Comparison of ENCODE assay signal across 25 cellular contexts in genomic region chr11:68440254-68440653, GRCh38. TPM values are rescaled to one million over a fixed set of nuclear protein-coding genes. Genes with fewer than 3 reads are reported as not detected.
DNase-seq lines count a peak whose midpoint lies in the region; TF ChIP-seq lines count a peak whose summit lies in the region.
"Had no signal": no experiment of that assay in that cellular context is flagged by ENCODE, and none has a peak within 500 bp of the region (broad histone marks: within the 10 kb centered on the region; RNA-seq: fewer than 3 reads in every experiment).

No MANE protein-coding gene starts in this region.

- H3K4me1 ChIP-seq in adipocyte (ENCODE audit: control insufficient read depth, insufficient read depth, low read length) (peaks cover 50% of the 10 kb centered on the region), muscle layer of colon (ENCODE audit: insufficient read depth, low read length) (no peaks in the 10 kb centered on the region), transverse colon (peaks cover 0 to 9% (median 2%) of the 10 kb centered on the region in 4 donors), thyroid gland (peaks cover 0 to 22% of the 10 kb centered on the region in 2 donors)
- H3K4me1 ChIP-seq: pancreas had no signal

- DNase-seq in NCI-H345 (lab: John Stamatoyannopoulos, UW) = peak; percentile 19
- DNase-seq in NCI-H345 treated with DMSO at 0.1 percent for 48 hours (lab: John Stamatoyannopoulos, UW; ENCODE audit: unreplicated experiment) = no peak
- no peak for DNase-seq in adipocyte (ENCODE audit: low read depth)
- DNase-seq in transverse colon = no peak
- DNase-seq in NCI-H510A (lab: John Stamatoyannopoulos, UW) = no peak
- DNase-seq in thyroid gland = no peak
- no peak for DNase-seq in GOT3 (lab: John Stamatoyannopoulos, UW)
- DNase-seq: activated CD4-positive, alpha-beta T cell treated with anti-CD3 and anti-CD28 coated beads, Interleukin-2, amount 50 U/mL, for 1 hour; activated CD8-positive, alpha-beta memory T cell treated with anti-CD3 and anti-CD28 coated beads, Interleukin-2, amount 50 U/mL, for 48 hours; activated gamma-delta T cell treated with Interleukin-2 at 50 U/mL for 16 hours; central memory CD4-positive, alpha-beta T cell; DMS 273 treated with DMSO at 0.1 percent for 48 hours; effector memory CD4-positive, alpha-beta T cell; HCEC 1CT; heart left ventricle; left ventricle myocardium superior; MG63; NCI-H1694 treated with DMSO at 0.1 percent for 48 hours; NCI-H446 treated with DMSO at 0.1 percent for 48 hours; pancreas; SIG-M5; stimulated activated CD4-positive, alpha-beta T cell treated with anti-CD3 and anti-CD28 coated beads, Interleukin-2, amount 100 ng/mL, for 48 hours had no signal

- no peak for TF ChIP-seq POLR2A in transverse colon (IDR thresholded peaks at IDR 0.05)
- TF ChIP-seq POLR2A in thyroid gland (IDR thresholded peaks at IDR 0.05) = no peak

- H3K4me3 ChIP-seq in adipocyte (ENCODE audit: low read length) = no peak overlapping the region
- H3K4me3 ChIP-seq in muscle layer of colon (ENCODE audit: low read depth in 1 of 2, low read length in 2 of 2) = no peak overlapping the region
- no peak overlapping the region for H3K4me3 ChIP-seq in transverse colon
- no peak overlapping the region for H3K4me3 ChIP-seq in thyroid gland (replicated peaks in 1 of 3)
- H3K4me3 ChIP-seq: heart left ventricle, MG63, mucosa of descending colon, pancreas had no signal

- H3K36me3 ChIP-seq in adipocyte (ENCODE audit: control insufficient read depth, insufficient read depth, low read length, severe bottlenecking) (peaks cover 7% of the 10 kb centered on the region), muscle layer of colon (ENCODE audit: insufficient read depth, low read length) (peaks cover 63% of the 10 kb centered on the region), transverse colon (no peaks in the 10 kb centered on the region), thyroid gland (peaks cover 0 to 26% of the 10 kb centered on the region in 2 donors)
- H3K36me3 ChIP-seq: MG63 had no signal

- intact Hi-C loops in transverse colon (cut with DNase I; ENCODE audit: low total_unique reads) = loop anchor here (10.0 kb wide), 1 partner anchor 55 kb away; no protein-coding TSS in a partner anchor
- intact Hi-C loops in thyroid gland (cut with DNase I) = no loop called here

- WGBS in transverse colon (ENCODE audit: low coverage in 1 of 2), 2 donors = 75% methylated on average over 7 of the region's 7 CpGs; no CpG with 5 or more reads in 1 of the 2 donors
- WGBS in thyroid gland, 2 donors = 88 to 91% methylated on average over 7 of the region's 7 CpGs

- peak overlapping the region; percentile 15 for H3K9ac ChIP-seq in adipocyte (ENCODE audit: low read length)
- H3K9ac ChIP-seq in muscle layer of colon (ENCODE audit: low read length) = no peak overlapping the region

- no peaks in the 10 kb centered on the region for H3K9me3 ChIP-seq in adipocyte (ENCODE audit: control insufficient read depth, low read length)
- H3K9me3 ChIP-seq in muscle layer of colon (ENCODE audit: low read length) = no peaks in the 10 kb centered on the region
- H3K9me3 ChIP-seq in transverse colon = no peaks in the 10 kb centered on the region
- H3K9me3 ChIP-seq in thyroid gland = no peaks in the 10 kb centered on the region
- H3K9me3 ChIP-seq: heart left ventricle, MG63, mucosa of descending colon, pancreas had no signal

- TF ChIP-seq EP300 in transverse colon (IDR thresholded peaks at IDR 0.05; ENCODE audit: low read depth) = no peak

- no peaks in the 10 kb centered on the region for H3K27me3 ChIP-seq in adipocyte (replicated peaks; ENCODE audit: control insufficient read depth, insufficient read depth, low read length)
- H3K27me3 ChIP-seq in muscle layer of colon (ENCODE audit: control insufficient read depth in 1 of 2, insufficient read depth in 2 of 2, low read length in 2 of 2) = no peaks in the 10 kb centered on the region
- no peaks in the 10 kb centered on the region for H3K27me3 ChIP-seq in transverse colon
- H3K27me3 ChIP-seq in thyroid gland = no peaks in the 10 kb centered on the region
- H3K27me3 ChIP-seq: heart left ventricle, MG63, pancreas had no signal

- H3K27ac ChIP-seq in muscle layer of colon (ENCODE audit: low read depth, low read length) (peak overlapping the region; percentile 2), transverse colon (peak overlapping the region in 3 of 4 donors; percentile 6 to 19 (median 8)), thyroid gland (no peak overlapping the region)
- H3K27ac ChIP-seq: C4-2B, pancreas had no signal

- in situ Hi-C loops in transverse colon (cut with MboI; ENCODE audit: low pct_ligation_motif_present in 1 of 4, low pct_unique_long_range_greater_than_20kb in 1 of 4, low sequenced_read_pairs in 3 of 4) = loop anchor here in 1 of 4 donors (10.0 kb wide), 1 partner anchor 185 kb away; no protein-coding TSS in a partner anchor

- no peak for TF ChIP-seq CTCF in transverse colon (IDR thresholded peaks at IDR 0.05)
- no peak for TF ChIP-seq CTCF in thyroid gland (IDR thresholded peaks at IDR 0.05)

RNA-seq across cellular contexts. Expression of gene PPP6R3, which starts 20.3 kb away (rescaled TPM):
- 100 to 1,000 TPM in 3 of 4 donors, 10 to 100 TPM in 1; 89.8 to 158 (median 117) TPM for total RNA-seq in transverse colon
- total RNA-seq in thyroid gland = 100 to 1,000 TPM; 238 to 334 (median 268) TPM

Comparison
In these comparisons a context has a peak if more than half of its experiments do, and no peak if none do; other contexts are left out.
1. H3K27ac ChIP-seq: peak in muscle layer of colon (single experiment) and transverse colon (3 of 4); none in thyroid gland (0 of 3).